Comparison of ENCODE assay signal across 1 cellular context in genomic region chr9:89471390-89471789, GRCh38.
TF ChIP-seq lines count a peak whose summit lies in the region.

No MANE protein-coding gene starts in this region.

TF ChIP-seq in HEK293T, 16 proteins besides CTCF, POLR2A, EP300 and RAD21:
- TF ChIP-seq PKNOX1 (IDR thresholded peaks at IDR 0.05) (no peak), NFRKB (IDR thresholded peaks at IDR 0.05) (no peak), HDGF (IDR thresholded peaks at IDR 0.05; ENCODE audit: borderline replicate concordance) (no peak), ZNF384 (IDR thresholded peaks at IDR 0.05) (no peak)
